ENCODE assay signal across 24 cellular contexts in genomic region chr4:18214656-18215055, GRCh38.
DNase-seq lines count a peak whose midpoint lies in the region; ATAC-seq and TF ChIP-seq lines count a peak whose summit lies in the region.
"Had no signal": no experiment of that assay in that cellular context is flagged by ENCODE, and none has a peak within 500 bp of the region (broad histone marks: within the 10 kb centered on the region; RNA-seq: fewer than 3 reads in every experiment).

No MANE protein-coding gene starts in this region.

- H3K4me3 Mint-ChIP-seq in endodermal cell: no peak overlapping the region
- H3K4me3 Mint-ChIP-seq: activated CD4-positive, alpha-beta memory T cell treated with anti-CD3 and anti-CD28 coated beads for 36 hours had no signal

- WGBS in endodermal cell (ENCODE audit: insufficient coverage in 1 of 2, insufficient read length in 1 of 2), 2 experiments: 74% methylated on average over 3 of the region's 3 CpGs; no CpG with 5 or more reads in 1 of the 2 experiments

- ATAC-seq in GM19023 (IDR thresholded peaks at IDR 0.05; ENCODE audit: unreplicated experiment) (peak; percentile 47), HG02852 (IDR thresholded peaks at IDR 0.05; ENCODE audit: unreplicated experiment) (peak; percentile 42), HG03354 (IDR thresholded peaks at IDR 0.05; ENCODE audit: poor library complexity, severe bottlenecking, unreplicated experiment) (no peak)
- ATAC-seq: body of pancreas, foreskin keratinocyte, lower lobe of right lung, Right ventricle myocardium inferior had no signal

- no peaks in the 10 kb centered on the region for H3K9me3 Mint-ChIP-seq in endodermal cell
- H3K9me3 Mint-ChIP-seq: activated CD4-positive, alpha-beta memory T cell treated with anti-CD3 and anti-CD28 coated beads for 36 hours had no signal

- no peak overlapping the region for H3K4me3 ChIP-seq in endodermal cell (ENCODE audit: low read length)
- H3K4me3 ChIP-seq: BLaER1 treated with 17β-estradiol and CSF1 and Interleukin-3, amounts not matched to agents 10 nM and 100 nM; body of pancreas; lower lobe of right lung; prostate gland had no signal

- H3K4me1 Mint-ChIP-seq in endodermal cell: no peaks in the 10 kb centered on the region

- H3K4me1 ChIP-seq in endodermal cell (ENCODE audit: control insufficient read depth, insufficient read depth, low read length): no peaks in the 10 kb centered on the region
- H3K4me1 ChIP-seq: body of pancreas, foreskin keratinocyte, lower lobe of right lung, prostate gland had no signal

- no peak overlapping the region for H3K27ac Mint-ChIP-seq in endodermal cell
- H3K27ac Mint-ChIP-seq: activated CD4-positive, alpha-beta memory T cell treated with anti-CD3 and anti-CD28 coated beads for 36 hours had no signal

- in situ Hi-C loops in G401 (cut with HindIII; ENCODE audit: low sequenced_read_pairs): no loop called here

- H3K36me3 ChIP-seq in endodermal cell (ENCODE audit: control insufficient read depth, insufficient read depth, low read length): no peaks in the 10 kb centered on the region
- H3K36me3 ChIP-seq: BLaER1 treated with 17β-estradiol and CSF1 and Interleukin-3, amounts not matched to agents 10 nM and 100 nM; lower lobe of right lung; neutrophil; prostate gland had no signal

- no peak for TF ChIP-seq CTCF in endodermal cell (conservative IDR thresholded peaks at IDR 0.05)

- H3K9ac ChIP-seq in endodermal cell (ENCODE audit: extremely low read depth, low read length, poor library complexity, severe bottlenecking): no peak overlapping the region
- H3K9ac ChIP-seq: BLaER1 treated with 17β-estradiol and CSF1 and Interleukin-3, amounts not matched to agents 10 nM and 100 nM had no signal

- no peak overlapping the region for H3K27ac ChIP-seq in endodermal cell (ENCODE audit: low read depth, low read length)
- H3K27ac ChIP-seq: BLaER1 treated with 17β-estradiol and CSF1 and Interleukin-3, amounts not matched to agents 10 nM and 100 nM; body of pancreas; foreskin keratinocyte; lower lobe of right lung; neutrophil; prostate gland had no signal

- no peaks in the 10 kb centered on the region for H3K9me3 ChIP-seq in endodermal cell (ENCODE audit: control insufficient read depth, low read length)
- H3K9me3 ChIP-seq: body of pancreas, lower lobe of right lung, neutrophil, prostate gland had no signal

- DNase-seq in G401 (ENCODE audit: low spot score) (peak; percentile 8), endodermal cell (peak; percentile 80), globus pallidus (ENCODE audit: low spot score) (no peak), LoVo (ENCODE audit: low spot score) (no peak), NOMO-1 treated with DMSO at 0.1 percent for 48 hours (lab: John Stamatoyannopoulos, UW; ENCODE audit: unreplicated experiment) (no peak)
- DNase-seq: ACHN; activated CD4-positive, alpha-beta memory T cell treated with anti-CD3 and anti-CD28 coated beads for 36 hours; activated effector memory CD4-positive, alpha-beta T cell treated with anti-CD3 and anti-CD28 coated beads, Interleukin-2, amount 50 U/mL, for 16 hours; body of pancreas; erythroblast; foreskin keratinocyte; hippocampal formation; KBM-7; kidney; lower lobe of right lung; NCI-H2107; NCI-H526 had no signal

- no peaks in the 10 kb centered on the region for H3K27me3 ChIP-seq in endodermal cell (ENCODE audit: control insufficient read depth, insufficient read depth, low read length, poor library complexity, severe bottlenecking)
- H3K27me3 ChIP-seq: BLaER1 treated with 17β-estradiol and CSF1 and Interleukin-3, amounts not matched to agents 10 nM and 100 nM; body of pancreas; foreskin keratinocyte; neutrophil had no signal

- H3K36me3 Mint-ChIP-seq in endodermal cell (ENCODE audit: low read depth): no peaks in the 10 kb centered on the region
- H3K36me3 Mint-ChIP-seq: activated CD4-positive, alpha-beta memory T cell treated with anti-CD3 and anti-CD28 coated beads for 36 hours had no signal

- no peaks in the 10 kb centered on the region for H3K27me3 Mint-ChIP-seq in endodermal cell (ENCODE audit: insufficient read depth)

Comparison
In these comparisons a context has a peak if more than half of its experiments do, and no peak if none do; other contexts are left out.
1. DNase-seq: peak in G401 (single experiment) and endodermal cell (single experiment); none in globus pallidus (single experiment), LoVo (single experiment) and NOMO-1 treated with DMSO at 0.1 percent for 48 hours (single experiment).